22 cellular contexts compared by ENCODE assay signal in genomic region chr3:141372656-141373055, GRCh38. TPM values are rescaled to one million over a fixed set of nuclear protein-coding genes. Genes with fewer than 3 reads are reported as not detected.
DNase-seq lines count a peak whose midpoint lies in the region; ATAC-seq and TF ChIP-seq lines count a peak whose summit lies in the region.
"Had no signal": no experiment of that assay in that cellular context is flagged by ENCODE, and none has a peak within 500 bp of the region (broad histone marks: within the 10 kb centered on the region; RNA-seq: fewer than 3 reads in every experiment).

No MANE protein-coding gene starts in this region.

- TF ChIP-seq CTCF in IMR-90 (conservative IDR thresholded peaks at IDR 0.05; ENCODE audit: low read depth, low read length) (no peak), osteoblast (IDR thresholded peaks at IDR 0.05; ENCODE audit: extremely low read depth, low read depth, low read length) (no peak)

- H3K36me3 ChIP-seq in IMR-90 (ENCODE audit: control insufficient read depth, insufficient read depth, low read length), result peaks cover 28% of the 10 kb centered on the region
- H3K36me3 ChIP-seq in osteoblast (ENCODE audit: insufficient read depth, low read length), result peaks cover 42% of the 10 kb centered on the region
- H3K36me3 ChIP-seq: BLaER1 treated with 17β-estradiol and CSF1 and Interleukin-3, amounts not matched to agents 10 nM and 100 nM had no signal

- no peaks in the 10 kb centered on the region for H3K27me3 Mint-ChIP-seq in activated CD4-positive, alpha-beta T cell treated with anti-CD3 and anti-CD28 coated beads, Interleukin-2, amount 10 ng/mL, durations not matched to agents 24 days and 14 days
- no peaks in the 10 kb centered on the region for H3K27me3 Mint-ChIP-seq in activated CD4-positive, alpha-beta memory T cell treated with anti-CD3 and anti-CD28 coated beads for 36 hours
- H3K27me3 Mint-ChIP-seq: activated CD8-positive, alpha-beta T cell treated with anti-CD3 and anti-CD28 coated beads for 36 hours; activated naive CD8-positive, alpha-beta T cell treated with anti-CD3 and anti-CD28 coated beads for 36 hours; IgD-negative memory B cell had no signal

- peak overlapping the region in 1 of 2 experiments; percentile 47; a peak in 3 of 4 replicates for H4K8ac ChIP-seq in IMR-90 (ENCODE audit: low read depth in 2 of 2, low read length in 2 of 2)

- H3K9me3 Mint-ChIP-seq in activated CD4-positive, alpha-beta T cell treated with anti-CD3 and anti-CD28 coated beads, Interleukin-2, amount 10 ng/mL, durations not matched to agents 24 days and 14 days, result no peaks in the 10 kb centered on the region
- H3K9me3 Mint-ChIP-seq in activated CD4-positive, alpha-beta memory T cell treated with anti-CD3 and anti-CD28 coated beads for 36 hours, result no peaks in the 10 kb centered on the region
- H3K9me3 Mint-ChIP-seq: activated CD8-positive, alpha-beta T cell treated with anti-CD3 and anti-CD28 coated beads for 36 hours; immature natural killer cell had no signal

- no peak overlapping the region for H3K9ac ChIP-seq in IMR-90 (ENCODE audit: low read depth, low read length)
- H3K9ac ChIP-seq: BLaER1 treated with 17β-estradiol and CSF1 and Interleukin-3, amounts not matched to agents 10 nM and 100 nM had no signal

- ATAC-seq in IMR-90 (ENCODE audit: low read depth), result no peak
- ATAC-seq: body of pancreas had no signal

- no peak overlapping the region for H3K27ac Mint-ChIP-seq in activated CD4-positive, alpha-beta T cell treated with anti-CD3 and anti-CD28 coated beads, Interleukin-2, amount 10 ng/mL, durations not matched to agents 24 days and 14 days
- H3K27ac Mint-ChIP-seq in activated CD4-positive, alpha-beta memory T cell treated with anti-CD3 and anti-CD28 coated beads for 36 hours, result peak overlapping the region; percentile 89
- H3K27ac Mint-ChIP-seq: activated naive CD8-positive, alpha-beta T cell treated with anti-CD3 and anti-CD28 coated beads for 36 hours; immature natural killer cell had no signal

- peaks cover 14% of the 10 kb centered on the region for H3K4me1 ChIP-seq in IMR-90 (ENCODE audit: control insufficient read depth, insufficient read depth, low read length)
- peaks cover 46% of the 10 kb centered on the region for H3K4me1 ChIP-seq in osteoblast (ENCODE audit: insufficient read depth, low read length)

- H4K20me1 ChIP-seq in IMR-90 (ENCODE audit: insufficient read depth, low read length) (no peaks in the 10 kb centered on the region), osteoblast (ENCODE audit: insufficient read depth, low read length) (no peaks in the 10 kb centered on the region)
- H4K20me1 ChIP-seq: BLaER1 treated with 17β-estradiol and CSF1 and Interleukin-3, amounts not matched to agents 10 nM and 100 nM had no signal

- in situ Hi-C loops in IMR-90 (cut with MboI; ENCODE audit: low sequenced_read_pairs), result no loop called here

- no peak overlapping the region for H3K4me3 Mint-ChIP-seq in activated CD4-positive, alpha-beta T cell treated with anti-CD3 and anti-CD28 coated beads, Interleukin-2, amount 10 ng/mL, durations not matched to agents 24 days and 14 days
- H3K4me3 Mint-ChIP-seq in activated CD4-positive, alpha-beta memory T cell treated with anti-CD3 and anti-CD28 coated beads for 36 hours, result no peak overlapping the region
- H3K4me3 Mint-ChIP-seq: activated CD8-positive, alpha-beta T cell treated with anti-CD3 and anti-CD28 coated beads for 36 hours; activated naive CD8-positive, alpha-beta T cell treated with anti-CD3 and anti-CD28 coated beads for 36 hours; IgD-negative memory B cell; immature natural killer cell had no signal

- POLR2A ChIA-PET in IMR-90 (lab: Charles Lee; ENCODE audit: unreplicated experiment), result no interaction called here
- POLR2A ChIA-PET in activated CD4-positive, alpha-beta memory T cell treated with anti-CD3 and anti-CD28 coated beads for 36 hours (lab: Charles Lee), result interaction anchor here (0.6 to 3.2 kb wide), 12 partner anchors 9 to 1810 kb away, joined by 3 to 31 read pairs (median 5); no protein-coding TSS in a partner anchor

- H3K27me3 ChIP-seq in IMR-90 (ENCODE audit: control insufficient read depth, insufficient read depth, low read length), result no peaks in the 10 kb centered on the region
- no peaks in the 10 kb centered on the region for H3K27me3 ChIP-seq in osteoblast (ENCODE audit: insufficient read depth, low read length)
- H3K27me3 ChIP-seq: BLaER1 treated with 17β-estradiol and CSF1 and Interleukin-3, amounts not matched to agents 10 nM and 100 nM; body of pancreas; MG63; SJCRH30 had no signal

- peaks cover 50 to 81% of the 10 kb centered on the region in 2 experiments for H3K79me1 ChIP-seq in IMR-90 (ENCODE audit: low read depth in 1 of 2, low read length in 2 of 2)

- H3K14ac ChIP-seq in IMR-90 (replicated peaks; ENCODE audit: low read depth, low read length), result peak overlapping the region; percentile 61

- no peak overlapping the region for H2AK9ac ChIP-seq in IMR-90 (replicated peaks; ENCODE audit: low read depth, low read length, poor library complexity)

- H3K9me1 ChIP-seq in IMR-90 (ENCODE audit: insufficient read depth, low read length), result peaks cover 15% of the 10 kb centered on the region

- H3K18ac ChIP-seq in IMR-90 (ENCODE audit: low read depth, low read length), result peak overlapping the region; percentile 38; the same call in 1 of the 2 replicates

- H3K23ac ChIP-seq in IMR-90 (ENCODE audit: low read depth, low read length), result peak overlapping the region; percentile 89

- dilution Hi-C loops in IMR-90 (cut with HindIII; ENCODE audit: low sequenced_read_pairs, unreplicated experiment), result no loop called here

- H3K4me3 ChIP-seq in IMR-90 (ENCODE audit: insufficient read depth, low read depth, low read length) (no peak overlapping the region), osteoblast (ENCODE audit: insufficient read depth, low read length) (no peak overlapping the region)
- H3K4me3 ChIP-seq: BLaER1 treated with 17β-estradiol and CSF1 and Interleukin-3, amounts not matched to agents 10 nM and 100 nM; body of pancreas; left ventricle myocardium inferior; MG63; SJCRH30 had no signal

- H2AK5ac ChIP-seq in IMR-90 (ENCODE audit: low read depth, low read length), result peak overlapping the region; percentile 91

- peak overlapping the region; percentile 11; the same call in 1 of the 2 replicates for H2BK120ac ChIP-seq in IMR-90 (ENCODE audit: low read depth, low read length)

- TF ChIP-seq POLR2A in IMR-90 (IDR thresholded peaks at IDR 0.05; ENCODE audit: low read depth, low read length), result no peak

- H3K27ac ChIP-seq in IMR-90 (ENCODE audit: insufficient read depth, low read length) (no peak overlapping the region), osteoblast (ENCODE audit: low read depth, low read length) (peak overlapping the region; percentile 33)
- H3K27ac ChIP-seq: BLaER1 treated with 17β-estradiol and CSF1 and Interleukin-3, amounts not matched to agents 10 nM and 100 nM; body of pancreas; left ventricle myocardium inferior; SJCRH30; VCaP had no signal

- intact Hi-C loops in activated CD4-positive, alpha-beta T cell treated with anti-CD3 and anti-CD28 coated beads, Interleukin-2, amount 10 ng/mL, durations not matched to agents 24 days and 14 days (cut with micrococcal nuclease), result loop anchor here (5.0 kb wide), 1 partner anchor 40 kb away; no protein-coding TSS in a partner anchor
- intact Hi-C loops in IMR-90 (cut with micrococcal nuclease), result no loop called here
- intact Hi-C loops in activated CD4-positive, alpha-beta memory T cell treated with anti-CD3 and anti-CD28 coated beads for 36 hours (cut with micrococcal nuclease), result loop anchor here (1.0 to 5.0 kb wide), 4 partner anchors 31 to 365 kb away; partner anchors contain the start of gene RNF7

- no peaks in the 10 kb centered on the region for H3K36me3 Mint-ChIP-seq in activated CD4-positive, alpha-beta T cell treated with anti-CD3 and anti-CD28 coated beads, Interleukin-2, amount 10 ng/mL, durations not matched to agents 24 days and 14 days (ENCODE audit: low read depth)
- no peaks in the 10 kb centered on the region for H3K36me3 Mint-ChIP-seq in activated CD4-positive, alpha-beta memory T cell treated with anti-CD3 and anti-CD28 coated beads for 36 hours
- H3K36me3 Mint-ChIP-seq: activated naive CD8-positive, alpha-beta T cell treated with anti-CD3 and anti-CD28 coated beads for 36 hours had no signal

- peaks cover 69% of the 10 kb centered on the region for H3K79me2 ChIP-seq in osteoblast (ENCODE audit: insufficient read depth, low read length)

- no peak for TF ChIP-seq RAD21 in IMR-90 (IDR thresholded peaks at IDR 0.05; ENCODE audit: low read length)

- CTCF ChIA-PET in IMR-90 (lab: Yijun Ruan, JAX), result interaction anchor here (0.6 to 1.4 kb wide), 3 partner anchors 9 to 68 kb away, joined by 3 to 5 read pairs (median 3); no protein-coding TSS in a partner anchor
- CTCF ChIA-PET in activated CD4-positive, alpha-beta memory T cell treated with anti-CD3 and anti-CD28 coated beads for 36 hours (lab: Charles Lee), result interaction anchor here (0.9 to 6.5 kb wide), 9 partner anchors 12 to 185 kb away, joined by 3 to 63 read pairs (median 4); no protein-coding TSS in a partner anchor

- H2AFZ ChIP-seq in IMR-90 (replicated peaks; ENCODE audit: low read length, poor library complexity) (no peak overlapping the region), osteoblast (ENCODE audit: low read length) (no peak overlapping the region)

- peak overlapping the region; percentile 37 for H2BK5ac ChIP-seq in IMR-90 (ENCODE audit: low read depth, low read length, poor library complexity, severe bottlenecking)

- H3K4me2 ChIP-seq in IMR-90 (ENCODE audit: low read depth, low read length), result no peak overlapping the region
- H3K4me2 ChIP-seq in osteoblast (ENCODE audit: insufficient read depth, low read length), result no peak overlapping the region
- H3K4me2 ChIP-seq: BLaER1 treated with 17β-estradiol and CSF1 and Interleukin-3, amounts not matched to agents 10 nM and 100 nM had no signal

- H2BK15ac ChIP-seq in IMR-90 (ENCODE audit: low read depth, low read length), result 0 out of 3 replicates have a peak overlapping the region, but pooled peaks have one; percentile 47

- H3K9me3 ChIP-seq in IMR-90 (ENCODE audit: control insufficient read depth, insufficient read depth, low read length) (no peaks in the 10 kb centered on the region), osteoblast (ENCODE audit: low read depth, low read length) (no peaks in the 10 kb centered on the region)
- H3K9me3 ChIP-seq: BLaER1 treated with 17β-estradiol and CSF1 and Interleukin-3, amounts not matched to agents 10 nM and 100 nM; body of pancreas; left ventricle myocardium inferior; MG63; SJCRH30 had no signal

- no peak overlapping the region for H3K56ac ChIP-seq in IMR-90 (ENCODE audit: extremely low read depth, insufficient read depth, low read length)

- DNase-seq in activated CD4-positive, alpha-beta T cell treated with anti-CD3 and anti-CD28 coated beads, Interleukin-2, amount 10 ng/mL, durations not matched to agents 24 days and 14 days, result peak; percentile 50
- no peak for DNase-seq in activated CD4-positive, alpha-beta T cell treated with anti-CD3 and anti-CD28 coated beads, Interleukin-2, amount 50 U/mL, for 1 hour
- DNase-seq in IMR-90, result no peak
- DNase-seq in activated CD4-positive, alpha-beta memory T cell treated with anti-CD3 and anti-CD28 coated beads for 36 hours, result peak; percentile 52
- DNase-seq in osteoblast (ENCODE audit: insufficient read length, low spot score, missing footprints), result no peak
- DNase-seq in dermis blood vessel endothelial cell, result no peak
- DNase-seq in H4 (ENCODE audit: low spot score), result no peak
- DNase-seq in stimulated activated CD4-positive, alpha-beta T cell treated with anti-CD3 and anti-CD28 coated beads, Interleukin-4, amount 100 ng/mL, for 4 hours, result no peak
- DNase-seq: activated naive CD8-positive, alpha-beta T cell treated with anti-CD3 and anti-CD28 coated beads for 36 hours; body of pancreas; EL; immature natural killer cell; left ventricle myocardium inferior; MG63; NCI-H1436; small intestine; stimulated activated CD4-positive, alpha-beta T cell treated with anti-CD3 and anti-CD28 coated beads, Interleukin-2, amount 100 ng/mL, for 48 hours had no signal

- BruUV-seq in IMR-90 (replicated peaks; lab: Mats Ljungman, UMichigan), result no TSS peak

- no peak overlapping the region for H4K91ac ChIP-seq in IMR-90 (ENCODE audit: insufficient read depth, low read depth, low read length)

- peak overlapping the region; percentile 73; the same call in 1 of the 2 replicates for H4K5ac ChIP-seq in IMR-90 (ENCODE audit: low read depth, low read length)

- H2BK20ac ChIP-seq in IMR-90 (ENCODE audit: low read depth, low read length), result no peak overlapping the region; the same call in 1 of the 2 replicates

- peak overlapping the region; percentile 10; the same call in 1 of the 2 replicates for H3K4ac ChIP-seq in IMR-90 (ENCODE audit: low read depth, low read length)

- H3K4me1 Mint-ChIP-seq in activated CD4-positive, alpha-beta T cell treated with anti-CD3 and anti-CD28 coated beads, Interleukin-2, amount 10 ng/mL, durations not matched to agents 24 days and 14 days, result peaks cover 27% of the 10 kb centered on the region
- H3K4me1 Mint-ChIP-seq in activated CD4-positive, alpha-beta memory T cell treated with anti-CD3 and anti-CD28 coated beads for 36 hours (ENCODE audit: low read depth), result peaks cover 67% of the 10 kb centered on the region

RNA-seq across cellular contexts. Expression of gene ZBTB38, which starts 4.4 kb away (rescaled TPM):
- total RNA-seq in activated CD4-positive, alpha-beta T cell treated with anti-CD3 and anti-CD28 coated beads, Interleukin-2, amount 10 ng/mL, durations not matched to agents 24 days and 14 days, result 14.5 and 17.8 TPM in 2 replicates
- total RNA-seq in IMR-90 (2012; rRNA removed) (230 and 274 TPM in 2 replicates), osteoblast (181 and 196 TPM in 2 replicates), dermis blood vessel endothelial cell (92.4 and 113 TPM in 2 replicates)
- polyA plus RNA-seq in IMR-90 (2012; rRNA removed), result 44.9 and 45.1 TPM in 2 replicates
- polyA plus RNA-seq in IMR-90 (2012; cell fraction: cytosol; rRNA removed), result 15.3 and 16.3 TPM in 2 replicates
- polyA plus RNA-seq in IMR-90 (2012; cell fraction: nucleus; rRNA removed; ENCODE audit: low replicate concordance), result 12.9 and 53.4 TPM in 2 replicates
- total RNA-seq in activated CD4-positive, alpha-beta memory T cell treated with anti-CD3 and anti-CD28 coated beads for 36 hours, result 10 to 100 TPM; 64.7 to 66.4 TPM
- total RNA-seq in H4 (2014; rRNA removed; shearing (Covaris generic)), result 33.3 and 49.0 TPM in 2 replicates

Comparison
In these comparisons a context has a peak if more than half of its experiments do, and no peak if none do; other contexts are left out.
1. DNase-seq: peak in activated CD4-positive, alpha-beta T cell treated with anti-CD3 and anti-CD28 coated beads, Interleukin-2, amount 10 ng/mL, durations not matched to agents 24 days and 14 days (single experiment) and activated CD4-positive, alpha-beta memory T cell treated with anti-CD3 and anti-CD28 coated beads for 36 hours (single experiment); none in activated CD4-positive, alpha-beta T cell treated with anti-CD3 and anti-CD28 coated beads, Interleukin-2, amount 50 U/mL, for 1 hour (single experiment), IMR-90 (single experiment), osteoblast (single experiment), dermis blood vessel endothelial cell (single experiment), H4 (single experiment) and stimulated activated CD4-positive, alpha-beta T cell treated with anti-CD3 and anti-CD28 coated beads, Interleukin-4, amount 100 ng/mL, for 4 hours (0 of 2).